ENCODE assay signal across 8 cellular contexts in genomic region chr5:33850100-33850594, GRCh38. TPM values are rescaled to one million over a fixed set of nuclear protein-coding genes. Genes with fewer than 3 reads are reported as not detected.
DNase-seq lines count a peak whose midpoint lies in the region; ATAC-seq and TF ChIP-seq lines count a peak whose summit lies in the region.

No MANE protein-coding gene starts in this region.

- H3K4me3 ChIP-seq in BLaER1: no peak overlapping the region
- no peak overlapping the region for H3K4me3 ChIP-seq in right atrium auricular region

- no peaks in the 10 kb centered on the region for H4K20me1 ChIP-seq in BLaER1

- H3K9ac ChIP-seq in BLaER1: no peak overlapping the region

- intact Hi-C loops in activated B cell treated with CpG ODN at 0.5 μM for 24 hours (cut with micrococcal nuclease): no loop called here

- no peak for DNase-seq in activated B cell treated with CpG ODN at 0.5 μM for 24 hours
- peak; percentile 28 for DNase-seq in iPS-NIHi11 (ENCODE audit: low spot score)
- no peak for DNase-seq in DMS79 treated with DMSO at 0.1 percent for 48 hours (lab: John Stamatoyannopoulos, UW)
- DNase-seq in NCI-H2029 (lab: John Stamatoyannopoulos, UW): no peak
- DNase-seq in right atrium auricular region (ENCODE audit: low spot score): no peak

- H3K27me3 Mint-ChIP-seq in activated B cell treated with CpG ODN at 0.5 μM for 24 hours: peaks cover 5% of the 10 kb centered on the region

- no peaks in the 10 kb centered on the region for H3K9me3 Mint-ChIP-seq in activated B cell treated with CpG ODN at 0.5 μM for 24 hours

- no peaks in the 10 kb centered on the region for H3K36me3 Mint-ChIP-seq in activated B cell treated with CpG ODN at 0.5 μM for 24 hours (ENCODE audit: low read depth)

- H3K27me3 ChIP-seq in BLaER1 (no peaks in the 10 kb centered on the region), right atrium auricular region (no peaks in the 10 kb centered on the region)

- POLR2A ChIA-PET in activated B cell treated with CpG ODN at 0.5 μM for 24 hours (lab: Charles Lee): no interaction called here

- H3K27ac ChIP-seq in BLaER1 (peak overlapping the region; percentile 6; the same call in 1 of the 2 replicates), right atrium auricular region (no peak overlapping the region)

- CTCF ChIA-PET in activated B cell treated with CpG ODN at 0.5 μM for 24 hours (lab: Charles Lee): no interaction called here

- H3K9me3 ChIP-seq in BLaER1: peaks cover under 1% of the 10 kb centered on the region; the same call in 1 of the 2 replicates
- no peaks in the 10 kb centered on the region for H3K9me3 ChIP-seq in right atrium auricular region

- H3K27ac Mint-ChIP-seq in activated B cell treated with CpG ODN at 0.5 μM for 24 hours: peak overlapping the region; percentile 33

- no peak for TF ChIP-seq CTCF in activated B cell treated with CpG ODN at 0.5 μM for 24 hours (IDR thresholded peaks at IDR 0.05)
- TF ChIP-seq CTCF in right atrium auricular region (IDR thresholded peaks at IDR 0.05): no peak

- peak overlapping the region; percentile 23; the same call in 1 of the 2 replicates for H3K4me2 ChIP-seq in BLaER1

- peaks cover 13% of the 10 kb centered on the region for H3K4me1 Mint-ChIP-seq in activated B cell treated with CpG ODN at 0.5 μM for 24 hours

- H3K4me1 ChIP-seq in BLaER1 (peaks cover 5% of the 10 kb centered on the region), right atrium auricular region (peaks cover 0 to 22% of the 10 kb centered on the region in 2 donors)

- ATAC-seq in GM19328 (IDR thresholded peaks at IDR 0.05; ENCODE audit: unreplicated experiment) (peak; percentile 95), HG03196 (IDR thresholded peaks at IDR 0.05; ENCODE audit: unreplicated experiment) (peak; percentile 94), activated B cell treated with CpG ODN at 0.5 μM for 24 hours (ENCODE audit: low read depth) (peak; percentile 70)

- no peak overlapping the region for H3K4me3 Mint-ChIP-seq in activated B cell treated with CpG ODN at 0.5 μM for 24 hours

- H3K36me3 ChIP-seq in BLaER1 (no peaks in the 10 kb centered on the region), right atrium auricular region (no peaks in the 10 kb centered on the region)

RNA-seq across cellular contexts. Expression of gene ADAMTS12, which starts 41.6 kb away (rescaled TPM):
- total RNA-seq in activated B cell treated with CpG ODN at 0.5 μM for 24 hours: not detected in 2 replicates
- total RNA-seq in right atrium auricular region: 1 to 10 TPM in 1 of 2 donors, under 1 TPM in 1; 0.43 to 1.7 TPM
